ENCODE assay signal across 12 cellular contexts in the genomic region with DNA sequence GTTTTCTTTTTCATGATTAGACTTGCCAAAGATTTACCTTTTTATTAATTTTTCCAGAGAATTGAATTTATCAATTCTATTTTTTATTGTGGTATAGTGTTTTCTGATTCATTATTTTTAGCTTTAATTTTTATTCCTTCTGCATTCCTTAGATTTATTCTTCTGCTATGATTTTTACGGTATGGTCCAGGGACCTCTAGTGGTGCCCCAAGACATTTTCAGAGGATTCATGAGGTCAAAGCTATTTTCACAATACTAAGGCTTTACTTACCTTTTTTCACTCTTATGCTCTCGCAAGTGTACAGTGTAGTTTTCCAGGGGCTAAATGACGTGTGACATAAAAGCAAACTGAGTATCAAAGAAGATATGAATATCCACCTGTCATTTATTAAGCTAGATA. TPM values are rescaled to one million over a fixed set of nuclear protein-coding genes. Genes with fewer than 3 reads are reported as not detected.
A peak's percentile ranks its signal among the peaks of the same experiment; 100 is the strongest.
DNase-seq lines count a peak whose midpoint lies in the region; ATAC-seq and TF ChIP-seq lines count a peak whose summit lies in the region.
"Had no signal": no experiment of that assay in that cellular context is flagged by ENCODE, and none has a peak within 500 bp of the region (broad histone marks: within the 10 kb centered on the region; RNA-seq: fewer than 3 reads in every experiment).

No MANE protein-coding gene starts in this region.

- no peak overlapping the region for H3K4me3 Mint-ChIP-seq in glutamatergic neuron (ENCODE audit: unreplicated experiment)
- H3K4me3 Mint-ChIP-seq: activated CD4-positive, alpha-beta T cell treated with anti-CD3 and anti-CD28 coated beads, Interleukin-2, amount 10 ng/mL, durations not matched to agents 7 days and 5 days; stimulated activated effector memory CD8-positive, alpha-beta T cell treated with anti-CD3 and anti-CD28 coated beads, Interleukin-12 subunit alpha, Interleukin-12 subunit beta, amount 100 ng/mL, for 72 hours had no signal

- H3K4me1 Mint-ChIP-seq in glutamatergic neuron (ENCODE audit: low read depth, unreplicated experiment): no peaks in the 10 kb centered on the region
- H3K4me1 Mint-ChIP-seq: stimulated activated effector memory CD8-positive, alpha-beta T cell treated with anti-CD3 and anti-CD28 coated beads, Interleukin-12 subunit alpha, Interleukin-12 subunit beta, amount 100 ng/mL, for 72 hours had no signal

- ATAC-seq in GM19043 (IDR thresholded peaks at IDR 0.05; ENCODE audit: low read depth, unreplicated experiment): peak; percentile 49
- ATAC-seq in GM21786 (IDR thresholded peaks at IDR 0.05; ENCODE audit: unreplicated experiment): no peak
- ATAC-seq: stimulated activated effector memory CD8-positive, alpha-beta T cell treated with anti-CD3 and anti-CD28 coated beads, Interleukin-12 subunit alpha, Interleukin-12 subunit beta, amount 100 ng/mL, for 72 hours had no signal

- no peak overlapping the region for H3K27ac Mint-ChIP-seq in glutamatergic neuron (ENCODE audit: unreplicated experiment)
- H3K27ac Mint-ChIP-seq: activated CD4-positive, alpha-beta T cell treated with anti-CD3 and anti-CD28 coated beads, Interleukin-2, amount 10 ng/mL, durations not matched to agents 7 days and 5 days; stimulated activated effector memory CD8-positive, alpha-beta T cell treated with anti-CD3 and anti-CD28 coated beads, Interleukin-12 subunit alpha, Interleukin-12 subunit beta, amount 100 ng/mL, for 72 hours had no signal

- DNase-seq in AG08395 (ENCODE audit: low spot score) (peak; percentile 13), RKO (ENCODE audit: low spot score) (peak; percentile 57), glutamatergic neuron (no peak), superior temporal gyrus (ENCODE audit: extremely low spot score) (no peak), uterus (no peak), posterior vena cava (ENCODE audit: low spot score) (no peak)
- DNase-seq: activated CD4-positive, alpha-beta T cell treated with anti-CD3 and anti-CD28 coated beads, Interleukin-2, amount 10 ng/mL, durations not matched to agents 7 days and 5 days; DMS79 had no signal

- H3K9me3 ChIP-seq in uterus: no peaks in the 10 kb centered on the region
- H3K9me3 ChIP-seq: HAP-1 had no signal

- no peaks in the 10 kb centered on the region for H3K9me3 Mint-ChIP-seq in glutamatergic neuron (ENCODE audit: unreplicated experiment)
- H3K9me3 Mint-ChIP-seq: activated CD4-positive, alpha-beta T cell treated with anti-CD3 and anti-CD28 coated beads, Interleukin-2, amount 10 ng/mL, durations not matched to agents 7 days and 5 days; stimulated activated effector memory CD8-positive, alpha-beta T cell treated with anti-CD3 and anti-CD28 coated beads, Interleukin-12 subunit alpha, Interleukin-12 subunit beta, amount 100 ng/mL, for 72 hours had no signal

- no peak overlapping the region for H3K27ac ChIP-seq in uterus

- no peaks in the 10 kb centered on the region for H3K4me1 ChIP-seq in uterus

- peaks cover 0 to 10% of the 10 kb centered on the region in 2 donors for H3K27me3 ChIP-seq in uterus

- H3K36me3 Mint-ChIP-seq in glutamatergic neuron (ENCODE audit: unreplicated experiment): no peaks in the 10 kb centered on the region

- no peak for TF ChIP-seq POLR2A in uterus (IDR thresholded peaks at IDR 0.05)

- TF ChIP-seq CTCF in glutamatergic neuron (IDR thresholded peaks at IDR 0.05; ENCODE audit: partially characterized antibody, unreplicated experiment): peak; percentile 15
- no peak for TF ChIP-seq CTCF in uterus (IDR thresholded peaks at IDR 0.05)

- intact Hi-C loops in uterus (cut with DNase I; ENCODE audit: low total_unique reads) (no loop called here), posterior vena cava (cut with DNase I) (no loop called here)

- H3K27me3 Mint-ChIP-seq in glutamatergic neuron (ENCODE audit: unreplicated experiment): peaks cover 2% of the 10 kb centered on the region
- H3K27me3 Mint-ChIP-seq: activated CD4-positive, alpha-beta T cell treated with anti-CD3 and anti-CD28 coated beads, Interleukin-2, amount 10 ng/mL, durations not matched to agents 7 days and 5 days had no signal

- no peak overlapping the region for H3K4me3 ChIP-seq in uterus
- H3K4me3 ChIP-seq: HAP-1 had no signal

- no peaks in the 10 kb centered on the region for H3K36me3 ChIP-seq in uterus
- H3K36me3 ChIP-seq: HAP-1 had no signal

RNA-seq across cellular contexts. Expression of a gene that starts 8.0 kb away (rescaled TPM):
- total RNA-seq in glutamatergic neuron (ENCODE audit: unreplicated experiment) (7.5 TPM), uterus (10 to 100 TPM in 2 of 4 donors, 1 to 10 TPM in 2; 2.1 to 15.7 (median 8.5) TPM), posterior vena cava (under 1 TPM; 0.37 to 0.43 TPM)

Comparison
In these comparisons a context has a peak if more than half of its experiments do, and no peak if none do; other contexts are left out.
1. DNase-seq: peak in AG08395 (single experiment) and RKO (single experiment); none in glutamatergic neuron (single experiment), superior temporal gyrus (single experiment), uterus (0 of 2) and posterior vena cava (single experiment).